ENCODE assay signal across 1 cellular context in the genomic region with DNA sequence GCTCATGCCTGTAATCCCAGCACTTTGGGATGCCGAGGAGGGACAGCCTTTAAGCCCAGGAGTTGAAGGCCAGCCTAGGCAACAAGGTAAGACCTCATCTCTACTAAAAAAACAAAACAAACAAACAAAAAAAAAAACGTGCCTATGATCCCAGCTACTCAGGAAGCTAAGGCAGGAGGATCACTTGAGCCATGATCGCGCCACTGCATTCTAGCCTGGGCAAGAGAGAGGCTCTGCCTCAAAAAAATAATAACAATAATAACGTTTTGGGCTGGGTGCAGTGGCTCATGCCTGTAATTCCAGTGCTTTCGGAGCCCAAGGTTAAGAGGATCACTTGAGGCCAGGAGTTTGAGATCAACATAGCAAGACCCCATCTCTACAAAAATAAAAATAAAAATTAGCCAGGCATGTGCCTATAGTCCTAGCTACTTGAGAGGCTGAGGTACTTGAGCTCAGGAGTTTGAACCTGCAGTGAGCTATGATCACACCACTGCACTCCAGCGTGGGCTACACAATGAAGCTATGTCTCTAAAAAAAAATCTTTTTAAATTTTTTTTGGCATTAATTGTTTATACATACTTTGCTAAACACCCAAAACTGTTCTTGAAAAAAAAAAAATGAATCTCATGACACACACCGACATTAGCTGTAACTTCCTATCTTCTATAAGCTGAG.
TF ChIP-seq lines count a peak whose summit lies in the region.

No MANE protein-coding gene starts in this region.

TF ChIP-seq in WTC11, 78 proteins besides CTCF, POLR2A, EP300 and RAD21 (continued from another document):
- TF ChIP-seq, protein P1, sequence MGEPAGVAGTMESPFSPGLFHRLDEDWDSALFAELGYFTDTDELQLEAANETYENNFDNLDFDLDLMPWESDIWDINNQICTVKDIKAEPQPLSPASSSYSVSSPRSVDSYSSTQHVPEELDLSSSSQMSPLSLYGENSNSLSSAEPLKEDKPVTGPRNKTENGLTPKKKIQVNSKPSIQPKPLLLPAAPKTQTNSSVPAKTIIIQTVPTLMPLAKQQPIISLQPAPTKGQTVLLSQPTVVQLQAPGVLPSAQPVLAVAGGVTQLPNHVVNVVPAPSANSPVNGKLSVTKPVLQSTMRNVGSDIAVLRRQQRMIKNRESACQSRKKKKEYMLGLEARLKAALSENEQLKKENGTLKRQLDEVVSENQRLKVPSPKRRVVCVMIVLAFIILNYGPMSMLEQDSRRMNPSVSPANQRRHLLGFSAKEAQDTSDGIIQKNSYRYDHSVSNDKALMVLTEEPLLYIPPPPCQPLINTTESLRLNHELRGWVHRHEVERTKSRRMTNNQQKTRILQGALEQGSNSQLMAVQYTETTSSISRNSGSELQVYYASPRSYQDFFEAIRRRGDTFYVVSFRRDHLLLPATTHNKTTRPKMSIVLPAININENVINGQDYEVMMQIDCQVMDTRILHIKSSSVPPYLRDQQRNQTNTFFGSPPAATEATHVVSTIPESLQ (CRISPR knock-in tag; IDR thresholded peaks at IDR 0.05), result no peak
- TF ChIP-seq ZNF671 (CRISPR knock-in tag; IDR thresholded peaks at IDR 0.05) (no peak), ZNF423 (CRISPR knock-in tag; IDR thresholded peaks at IDR 0.05) (no peak), CBFB (CRISPR knock-in tag; IDR thresholded peaks at IDR 0.05; ENCODE audit: low read depth) (no peak)
- TF ChIP-seq, protein P2, sequence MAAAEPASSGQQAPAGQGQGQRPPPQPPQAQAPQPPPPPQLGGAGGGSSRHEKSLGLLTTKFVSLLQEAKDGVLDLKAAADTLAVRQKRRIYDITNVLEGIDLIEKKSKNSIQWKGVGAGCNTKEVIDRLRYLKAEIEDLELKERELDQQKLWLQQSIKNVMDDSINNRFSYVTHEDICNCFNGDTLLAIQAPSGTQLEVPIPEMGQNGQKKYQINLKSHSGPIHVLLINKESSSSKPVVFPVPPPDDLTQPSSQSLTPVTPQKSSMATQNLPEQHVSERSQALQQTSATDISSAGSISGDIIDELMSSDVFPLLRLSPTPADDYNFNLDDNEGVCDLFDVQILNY (CRISPR knock-in tag; IDR thresholded peaks at IDR 0.05), result no peak
- TF ChIP-seq, protein P3, sequence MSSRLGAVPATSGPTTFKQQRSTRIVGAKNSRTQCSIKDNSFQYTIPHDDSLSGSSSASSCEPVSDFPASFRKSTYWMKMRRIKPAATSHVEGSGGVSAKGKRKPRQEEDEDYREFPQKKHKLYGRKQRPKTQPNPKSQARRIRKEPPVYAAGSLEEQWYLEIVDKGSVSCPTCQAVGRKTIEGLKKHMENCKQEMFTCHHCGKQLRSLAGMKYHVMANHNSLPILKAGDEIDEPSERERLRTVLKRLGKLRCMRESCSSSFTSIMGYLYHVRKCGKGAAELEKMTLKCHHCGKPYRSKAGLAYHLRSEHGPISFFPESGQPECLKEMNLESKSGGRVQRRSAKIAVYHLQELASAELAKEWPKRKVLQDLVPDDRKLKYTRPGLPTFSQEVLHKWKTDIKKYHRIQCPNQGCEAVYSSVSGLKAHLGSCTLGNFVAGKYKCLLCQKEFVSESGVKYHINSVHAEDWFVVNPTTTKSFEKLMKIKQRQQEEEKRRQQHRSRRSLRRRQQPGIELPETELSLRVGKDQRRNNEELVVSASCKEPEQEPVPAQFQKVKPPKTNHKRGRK (CRISPR knock-in tag; IDR thresholded peaks at IDR 0.05; ENCODE audit: borderline replicate concordance), result no peak
TF ChIP-seq in WTC11: peak in this region for 0.
